Comparison of ENCODE assay signal across 11 cellular contexts in genomic region chr5:111685969-111686368, GRCh38.
DNase-seq lines count a peak whose midpoint lies in the region; ATAC-seq, FAIRE-seq and TF ChIP-seq lines count a peak whose summit lies in the region.
"Had no signal": no experiment of that assay in that cellular context is flagged by ENCODE, and none has a peak within 500 bp of the region (broad histone marks: within the 10 kb centered on the region; RNA-seq: fewer than 3 reads in every experiment).

No MANE protein-coding gene starts in this region.

- H2AFZ ChIP-seq in GM12878 (ENCODE audit: control insufficient read depth, low read depth, low read length) = no peak overlapping the region

- H3K9me3 ChIP-seq in breast epithelium (no peaks in the 10 kb centered on the region), GM12878 (replicated peaks; ENCODE audit: control insufficient read depth, insufficient read depth, low read length) (no peaks in the 10 kb centered on the region), heart right ventricle (no peaks in the 10 kb centered on the region)
- H3K9me3 ChIP-seq: BLaER1 had no signal

- no peaks in the 10 kb centered on the region for H3K36me3 ChIP-seq in breast epithelium
- H3K36me3 ChIP-seq in GM12878 (ENCODE audit: control insufficient read depth in 2 of 2, insufficient read depth in 2 of 2, low read length in 1 of 2) = no peaks in the 10 kb centered on the region
- no peaks in the 10 kb centered on the region for H3K36me3 ChIP-seq in heart right ventricle
- H3K36me3 ChIP-seq: BLaER1 had no signal

- WGBS in GM12878 (ENCODE audit: insufficient coverage, insufficient replicate concordance, low lambda C conversion rate, missing lambda C conversion rate) = 64% methylated on average over 3 of the region's 3 CpGs
- 98% methylated on average over 3 of the region's 3 CpGs for WGBS in heart right ventricle, 2 donors

- FAIRE-seq in HTR-8/SVneo (lab: Jason Lieb, UNC) = no peak
- no peak for FAIRE-seq in GM12878 (lab: Jason Lieb, UNC)

- BruUV-seq in MCF 10A (replicated peaks; lab: Mats Ljungman, UMichigan) = no TSS peak
- BruUV-seq in GM12878 (replicated peaks; lab: Mats Ljungman, UMichigan) = no TSS peak

- H3K4me3 Mint-ChIP-seq in MCF 10A (ENCODE audit: unreplicated experiment) = no peak overlapping the region
- H3K4me3 Mint-ChIP-seq in activated T-helper 17 cell treated with anti-CD3 and anti-CD28 coated beads, Interleukin-2, amount 50 U/mL, for 72 hours = no peak overlapping the region
- H3K4me3 Mint-ChIP-seq: brain; stimulated activated effector memory CD8-positive, alpha-beta T cell treated with anti-CD3 and anti-CD28 coated beads, Interleukin-12 subunit alpha, Interleukin-12 subunit beta, amount 100 ng/mL, for 72 hours had no signal

- no peaks in the 10 kb centered on the region for H3K36me3 Mint-ChIP-seq in MCF 10A (ENCODE audit: insufficient read depth, unreplicated experiment)
- no peaks in the 10 kb centered on the region for H3K36me3 Mint-ChIP-seq in activated T-helper 17 cell treated with anti-CD3 and anti-CD28 coated beads, Interleukin-2, amount 50 U/mL, for 72 hours (ENCODE audit: low read depth)
- H3K36me3 Mint-ChIP-seq: brain; stimulated activated effector memory CD8-positive, alpha-beta T cell treated with anti-CD3 and anti-CD28 coated beads, Interleukin-12 subunit alpha, Interleukin-12 subunit beta, amount 100 ng/mL, for 72 hours had no signal

- peak; percentile 47 for DNase-seq in MCF 10A (ENCODE audit: unreplicated experiment)
- no peak for DNase-seq in breast epithelium (ENCODE audit: low spot score in 2 of 2)
- DNase-seq in HTR-8/SVneo (ENCODE audit: insufficient read length, low spot score) = peak; percentile 12
- DNase-seq in GM12878 (ENCODE audit: low read depth, low spot score) = no peak
- DNase-seq in NCI-H774 (lab: John Stamatoyannopoulos, UW) = no peak
- DNase-seq in heart right ventricle = no peak
- DNase-seq in globus pallidus (ENCODE audit: low spot score) = no peak

- H3K4me3 ChIP-seq in breast epithelium = no peak overlapping the region
- H3K4me3 ChIP-seq in GM12878 = no peak overlapping the region
- H3K4me3 ChIP-seq in heart right ventricle = no peak overlapping the region
- H3K4me3 ChIP-seq: BLaER1 had no signal

- CTCF ChIA-PET in MCF 10A (lab: Yijun Ruan, JAX) = interaction anchor here (0.5 to 1.2 kb wide), 7 partner anchors 9 to 460 kb away, joined by 3 read pairs; no protein-coding TSS in a partner anchor
- CTCF ChIA-PET in GM12878 (lab: Yijun Ruan, JAX) = interaction anchor here (0.8 to 2.6 kb wide), 7 partner anchors 82 to 462 kb away, joined by 3 to 15 read pairs (median 4); no protein-coding TSS in a partner anchor

- RAD21 ChIA-PET in GM12878 (lab: Charles Lee; ENCODE audit: unreplicated experiment) = interaction anchor here (2.0 kb wide), 1 partner anchor 460 kb away, joined by 11 read pairs; no protein-coding TSS in a partner anchor

- no peak overlapping the region for H3K9ac ChIP-seq in GM12878 (ENCODE audit: control insufficient read depth, insufficient read depth, low read length)
- H3K9ac ChIP-seq: BLaER1 had no signal

- H4K20me1 ChIP-seq in GM12878 (ENCODE audit: control insufficient read depth, insufficient read depth) = no peaks in the 10 kb centered on the region
- H4K20me1 ChIP-seq: BLaER1 had no signal

- no peaks in the 10 kb centered on the region for H3K27me3 Mint-ChIP-seq in MCF 10A (ENCODE audit: insufficient read depth, unreplicated experiment)
- H3K27me3 Mint-ChIP-seq in activated T-helper 17 cell treated with anti-CD3 and anti-CD28 coated beads, Interleukin-2, amount 50 U/mL, for 72 hours = no peaks in the 10 kb centered on the region
- H3K27me3 Mint-ChIP-seq: brain had no signal

- POLR2A ChIA-PET in MCF 10A (lab: Yijun Ruan, JAX) (interaction anchor here (0.7 to 1.3 kb wide), 4 partner anchors 8 to 460 kb away, joined by 3 read pairs; no protein-coding TSS in a partner anchor), GM12878 (lab: Charles Lee) (interaction anchor here (0.6 kb wide), 1 partner anchor 420 kb away, joined by 3 read pairs; no protein-coding TSS in a partner anchor)

- H3K27ac ChIP-seq in breast epithelium = no peak overlapping the region
- H3K27ac ChIP-seq in GM12878 (ENCODE audit: control insufficient read depth, insufficient read depth) = no peak overlapping the region
- no peak overlapping the region for H3K27ac ChIP-seq in heart right ventricle
- H3K27ac ChIP-seq: BLaER1 had no signal

- no peaks in the 10 kb centered on the region for H3K27me3 ChIP-seq in breast epithelium
- no peaks in the 10 kb centered on the region for H3K27me3 ChIP-seq in GM12878 (replicated peaks in 1 of 2; ENCODE audit: control insufficient read depth in 2 of 2, insufficient read depth in 2 of 2, low read length in 1 of 2)
- H3K27me3 ChIP-seq in heart right ventricle = no peaks in the 10 kb centered on the region
- H3K27me3 ChIP-seq: BLaER1 had no signal

- H3K27ac Mint-ChIP-seq in MCF 10A (ENCODE audit: low read depth, unreplicated experiment) = no peak overlapping the region
- no peak overlapping the region for H3K27ac Mint-ChIP-seq in activated T-helper 17 cell treated with anti-CD3 and anti-CD28 coated beads, Interleukin-2, amount 50 U/mL, for 72 hours
- H3K27ac Mint-ChIP-seq: brain; stimulated activated effector memory CD8-positive, alpha-beta T cell treated with anti-CD3 and anti-CD28 coated beads, Interleukin-12 subunit alpha, Interleukin-12 subunit beta, amount 100 ng/mL, for 72 hours had no signal

- TF ChIP-seq CTCF in MCF 10A (IDR thresholded peaks at IDR 0.05; ENCODE audit: unreplicated experiment) (peak; percentile 28), breast epithelium (IDR thresholded peaks at IDR 0.05) (no peak), GM12878 (IDR thresholded peaks at IDR 0.05 in 2 of 3, conservative IDR thresholded peaks at IDR 0.05 in 1 of 3; ENCODE audit: control insufficient read depth in 2 of 3, extremely low read depth in 1 of 3, insufficient read depth in 1 of 3, low read depth in 3 of 3, low read length in 3 of 3) (peak in 2 of 3 experiments; percentile 5 to 16; a peak in 1 of 6 replicates), heart right ventricle (IDR thresholded peaks at IDR 0.05) (no peak)

- SMC1A ChIA-PET in GM12878 (lab: Charles Lee; ENCODE audit: uncharacterized antibody, unreplicated experiment) = interaction anchor here (0.6 to 2.7 kb wide), 10 partner anchors 10 to 460 kb away, joined by 3 to 18 read pairs (median 3); no protein-coding TSS in a partner anchor

- intact Hi-C loops in MCF 10A (cut with micrococcal nuclease) = loop anchor here (1.0 to 10.0 kb wide), 2 partner anchors 169 to 460 kb away; no protein-coding TSS in a partner anchor
- intact Hi-C loops in breast epithelium (cut with DNase I; ENCODE audit: low total_unique reads) = no loop called here
- intact Hi-C loops in GM12878 (cut with micrococcal nuclease; ENCODE audit: unreplicated experiment) = loop anchor here (1.0 kb wide), 1 partner anchor 461 kb away; no protein-coding TSS in a partner anchor
- intact Hi-C loops in heart right ventricle (cut with DNase I) = loop anchor here in 3 of 10 donors (10.0 kb wide), 2 partner anchors 131 to 459 kb away; no protein-coding TSS in a partner anchor

- H3K4me1 ChIP-seq in breast epithelium (peaks cover 5 to 7% of the 10 kb centered on the region in 2 donors), GM12878 (ENCODE audit: control insufficient read depth, insufficient read depth, low read length) (no peaks in the 10 kb centered on the region), heart right ventricle (peaks cover 0 to 19% (median 16%) of the 10 kb centered on the region in 9 donors)
- H3K4me1 ChIP-seq: BLaER1 had no signal

- no peak for TF ChIP-seq POLR2A in breast epithelium (IDR thresholded peaks at IDR 0.05)
- TF ChIP-seq POLR2A in GM12878 (IDR thresholded peaks at IDR 0.05; ENCODE audit: low read depth, low read length) = no peak

- no peaks in the 10 kb centered on the region for H3K79me2 ChIP-seq in GM12878 (ENCODE audit: control insufficient read depth, insufficient read depth, low read length)

- in situ Hi-C loops in GM12878 (cut with MboI) = no loop called here

- H3K9me3 Mint-ChIP-seq in MCF 10A (ENCODE audit: unreplicated experiment) = no peaks in the 10 kb centered on the region
- no peaks in the 10 kb centered on the region for H3K9me3 Mint-ChIP-seq in activated T-helper 17 cell treated with anti-CD3 and anti-CD28 coated beads, Interleukin-2, amount 50 U/mL, for 72 hours
- H3K9me3 Mint-ChIP-seq: stimulated activated effector memory CD8-positive, alpha-beta T cell treated with anti-CD3 and anti-CD28 coated beads, Interleukin-12 subunit alpha, Interleukin-12 subunit beta, amount 100 ng/mL, for 72 hours had no signal

- H3K4me2 ChIP-seq in GM12878 (ENCODE audit: control insufficient read depth, insufficient read depth) = no peak overlapping the region
- H3K4me2 ChIP-seq: BLaER1 had no signal

- TF ChIP-seq EP300 in GM12878 (IDR thresholded peaks at IDR 0.05; ENCODE audit: borderline replicate concordance in 1 of 2, control insufficient read depth in 1 of 2, low read depth in 2 of 2, low read length in 2 of 2) = no peak

- TF ChIP-seq RAD21 in GM12878 (IDR thresholded peaks at IDR 0.05; ENCODE audit: insufficient read depth, low read depth, low read length) = peak; percentile 37; the same call in 1 of the 2 replicates

- ATAC-seq in GM12878 (peak; percentile 52), heart right ventricle (no peak)
- no peak for ATAC-seq in activated T-helper 17 cell treated with anti-CD3 and anti-CD28 coated beads, Interleukin-2, amount 50 U/mL, for 72 hours (replicated peaks)
- ATAC-seq: stimulated activated effector memory CD8-positive, alpha-beta T cell treated with anti-CD3 and anti-CD28 coated beads, Interleukin-12 subunit alpha, Interleukin-12 subunit beta, amount 100 ng/mL, for 72 hours had no signal

- peaks cover 8% of the 10 kb centered on the region for H3K4me1 Mint-ChIP-seq in MCF 10A (ENCODE audit: insufficient read depth, unreplicated experiment)
- no peaks in the 10 kb centered on the region for H3K4me1 Mint-ChIP-seq in activated T-helper 17 cell treated with anti-CD3 and anti-CD28 coated beads, Interleukin-2, amount 50 U/mL, for 72 hours
- H3K4me1 Mint-ChIP-seq: stimulated activated effector memory CD8-positive, alpha-beta T cell treated with anti-CD3 and anti-CD28 coated beads, Interleukin-12 subunit alpha, Interleukin-12 subunit beta, amount 100 ng/mL, for 72 hours had no signal

TF ChIP-seq in GM12878, 131 proteins besides CTCF, POLR2A, EP300 and RAD21 (continues in another document):
- TF ChIP-seq BHLHE40 (IDR thresholded peaks at IDR 0.05; ENCODE audit: borderline replicate concordance in 1 of 2, low read depth in 2 of 2, low read length in 1 of 2) (no peak), SMC3 (IDR thresholded peaks at IDR 0.05; ENCODE audit: borderline replicate concordance, low read length) (peak; percentile 24; the same call in 1 of the 2 replicates), NFXL1 (IDR thresholded peaks at IDR 0.05; ENCODE audit: borderline replicate concordance) (no peak)

Comparison
In these comparisons a context has a peak if more than half of its experiments do, and no peak if none do; other contexts are left out.
1. DNase-seq: peak in MCF 10A (single experiment) and HTR-8/SVneo (single experiment); none in breast epithelium (0 of 2), GM12878 (single experiment), NCI-H774 (single experiment), heart right ventricle (0 of 2) and globus pallidus (single experiment).
2. CTCF ChIP-seq: peak in MCF 10A (single experiment) and GM12878 (2 of 3); none in breast epithelium (0 of 3) and heart right ventricle (0 of 9).